Comparison of ENCODE assay signal across 9 cellular contexts in the genomic region with DNA sequence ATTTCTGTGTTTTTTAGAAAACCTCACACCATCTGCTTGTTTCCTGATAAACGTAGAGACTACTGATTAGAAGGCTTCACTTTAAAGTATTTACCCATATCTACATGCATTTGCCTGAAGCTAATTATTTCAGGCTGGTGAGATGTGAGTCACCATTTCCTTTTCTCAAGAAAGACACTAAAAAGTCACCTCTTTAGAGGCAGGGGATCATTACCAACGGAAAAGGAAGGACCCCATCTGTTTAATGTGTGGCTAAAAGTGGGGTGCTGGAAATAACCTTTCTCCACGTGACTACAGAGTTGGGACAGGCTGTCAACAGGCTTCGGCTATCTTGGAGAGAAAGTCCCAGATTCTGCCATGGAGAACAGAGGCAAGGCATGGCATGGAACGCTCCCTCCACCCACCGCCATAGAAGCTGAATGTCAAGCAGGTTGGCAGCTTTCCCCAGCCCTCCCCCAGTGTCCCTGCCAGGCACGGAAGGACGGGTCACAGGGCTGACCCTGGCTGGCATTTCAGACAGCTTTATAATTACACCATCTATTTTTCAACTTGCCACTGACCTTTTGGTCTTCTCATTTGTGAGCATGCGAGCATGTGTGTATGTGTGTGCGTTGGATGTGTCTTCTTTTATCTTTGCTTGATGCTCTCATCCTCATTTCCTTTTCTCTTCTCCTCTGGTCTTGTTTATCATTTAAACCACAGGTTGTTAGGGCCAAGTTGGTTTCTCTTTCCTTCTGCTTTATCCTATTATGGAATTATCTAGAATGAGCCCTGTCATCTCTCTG.
DNase-seq lines count a peak whose midpoint lies in the region; ATAC-seq lines count a peak whose summit lies in the region.
"Had no signal": no experiment of that assay in that cellular context is flagged by ENCODE, and none has a peak within 500 bp of the region (broad histone marks: within the 10 kb centered on the region; RNA-seq: fewer than 3 reads in every experiment).

No MANE protein-coding gene starts in this region.

- DNase-seq in ELR (ENCODE audit: low read depth) (peak; percentile 17), NOMO-1 treated with DMSO at 0.1 percent for 48 hours (lab: John Stamatoyannopoulos, UW; ENCODE audit: unreplicated experiment) (peak; percentile 55), anterior cingulate cortex (lab: John Stamatoyannopoulos, UW) (peak in 36 of 58 donors; percentile 3 to 61 (median 30)), renal cortical epithelial cell (ENCODE audit: low read depth) (peak; percentile 80)
- DNase-seq: SIG-M5 had no signal

- ATAC-seq in HG02870 (IDR thresholded peaks at IDR 0.05; ENCODE audit: unreplicated experiment) (no peak), esophagus mucosa (no peak), HG02970 (IDR thresholded peaks at IDR 0.05; ENCODE audit: low FRiP score, unreplicated experiment) (no peak), GM18517 (IDR thresholded peaks at IDR 0.05; ENCODE audit: unreplicated experiment) (no peak)

Comparison
In these comparisons a context has a peak if more than half of its experiments do, and no peak if none do; other contexts are left out.
1. DNase-seq: peak in every context shown above with its lines; median percentile 80 in renal cortical epithelial cell; 55 in NOMO-1 treated with DMSO at 0.1 percent for 48 hours; 30 in anterior cingulate cortex; 17 in ELR.